13 cellular contexts compared by ENCODE assay signal in the genomic region with DNA sequence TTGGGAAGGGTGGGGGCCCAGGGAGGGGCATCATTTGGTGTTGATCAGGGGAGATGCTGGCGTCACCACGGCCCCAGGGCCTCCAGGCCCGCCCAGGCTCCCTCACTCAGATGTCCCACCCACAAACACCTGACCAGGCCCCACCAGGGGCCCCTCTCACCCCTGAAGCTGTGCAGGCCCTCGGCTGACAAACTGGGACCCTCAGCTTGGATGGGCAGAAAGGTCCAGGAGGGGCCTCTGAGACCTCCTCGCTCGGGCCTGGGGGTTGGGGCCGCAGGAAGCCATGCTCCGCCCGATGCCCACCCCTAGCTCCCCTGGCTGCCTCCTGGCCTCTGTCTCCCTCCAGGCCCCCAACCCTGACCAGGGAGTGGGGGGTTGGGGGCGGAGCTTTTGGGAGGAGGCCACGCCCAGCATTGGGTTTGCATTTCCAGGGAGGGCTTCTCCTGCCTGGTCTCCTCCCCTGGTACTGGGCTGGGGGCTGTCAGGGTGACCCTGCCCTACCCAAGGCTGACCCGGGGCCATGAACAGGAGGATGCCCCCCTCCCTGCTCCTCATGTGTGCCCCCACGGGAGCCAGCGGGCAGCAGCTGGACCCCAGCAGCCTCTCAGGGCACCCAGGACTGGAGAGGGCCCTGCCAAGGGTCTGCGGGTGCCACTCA. TPM values are rescaled to one million over a fixed set of nuclear protein-coding genes. Genes with fewer than 3 reads are reported as not detected.
A peak's percentile ranks its signal among the peaks of the same experiment; 100 is the strongest.
DNase-seq lines count a peak whose midpoint lies in the region; ATAC-seq, FAIRE-seq and TF ChIP-seq lines count a peak whose summit lies in the region.
"Had no signal": no experiment of that assay in that cellular context is flagged by ENCODE, and none has a peak within 500 bp of the region (broad histone marks: within the 10 kb centered on the region; RNA-seq: fewer than 3 reads in every experiment).

No MANE protein-coding gene starts in this region.

- peaks cover 42% of the 10 kb centered on the region for H3K4me1 Mint-ChIP-seq in activated T-cell treated with anti-CD3 and anti-CD28 coated beads, Interleukin-2, amount 50 U/mL, for 24 hours (ENCODE audit: low read depth)
- H3K4me1 Mint-ChIP-seq: neural crest cell had no signal

- H3K4me3 ChIP-seq in colonic mucosa (no peak overlapping the region), upper lobe of right lung (no peak overlapping the region), PC-9 (no peak overlapping the region)

- no peak overlapping the region for H3K4me3 Mint-ChIP-seq in activated T-cell treated with anti-CD3 and anti-CD28 coated beads, Interleukin-2, amount 50 U/mL, for 24 hours
- H3K4me3 Mint-ChIP-seq: neural crest cell had no signal

- no peaks in the 10 kb centered on the region for H3K79me2 ChIP-seq in PC-9 (ENCODE audit: low read depth)

- no peak overlapping the region for H2AFZ ChIP-seq in PC-9

- CTCF ChIA-PET in PC-9 (lab: Charles Lee), result no interaction called here

- peaks cover 15% of the 10 kb centered on the region for H3K36me3 Mint-ChIP-seq in activated T-cell treated with anti-CD3 and anti-CD28 coated beads, Interleukin-2, amount 50 U/mL, for 24 hours (ENCODE audit: low read depth)

- ATAC-seq in upper lobe of right lung, result no peak

- peaks cover 47% of the 10 kb centered on the region for H3K4me1 ChIP-seq in colonic mucosa
- peaks cover 57% of the 10 kb centered on the region for H3K4me1 ChIP-seq in upper lobe of right lung
- no peaks in the 10 kb centered on the region for H3K4me1 ChIP-seq in PC-9 (replicated peaks; ENCODE audit: insufficient read depth)

- H3K36me3 ChIP-seq in colonic mucosa (no peaks in the 10 kb centered on the region), upper lobe of right lung (peaks cover 5% of the 10 kb centered on the region), PC-9 (ENCODE audit: low read depth) (no peaks in the 10 kb centered on the region)

- H3K4me2 ChIP-seq in PC-9, result no peak overlapping the region

- H3K9me3 ChIP-seq in colonic mucosa, result no peaks in the 10 kb centered on the region
- no peaks in the 10 kb centered on the region for H3K9me3 ChIP-seq in upper lobe of right lung
- H3K9me3 ChIP-seq in PC-9 (ENCODE audit: insufficient read depth, low read depth), result no peaks in the 10 kb centered on the region

- no TSS peak for BruUV-seq in PC-9 (replicated peaks; lab: Mats Ljungman, UMichigan)

- no peaks in the 10 kb centered on the region for H3F3A ChIP-seq in PC-9 (ENCODE audit: insufficient read depth, low read depth)

- no peaks in the 10 kb centered on the region for H3K27me3 Mint-ChIP-seq in activated T-cell treated with anti-CD3 and anti-CD28 coated beads, Interleukin-2, amount 50 U/mL, for 24 hours

- H3K9me2 ChIP-seq in PC-9 (ENCODE audit: insufficient read depth), result no peaks in the 10 kb centered on the region

- intact Hi-C loops in colonic mucosa (cut with DNase I) (loop anchor here (5.0 kb wide), 1 partner anchor 37 kb away; no protein-coding TSS in a partner anchor), upper lobe of right lung (cut with DNase I) (no loop called here), PC-9 (cut with micrococcal nuclease; ENCODE audit: unreplicated experiment) (no loop called here)

- no peak for TF ChIP-seq CTCF in colonic mucosa (IDR thresholded peaks at IDR 0.05)
- no peak for TF ChIP-seq CTCF in upper lobe of right lung (IDR thresholded peaks at IDR 0.05)
- no peak for TF ChIP-seq CTCF in PC-9 (conservative IDR thresholded peaks at IDR 0.05)

- H3K9ac ChIP-seq in colonic mucosa (ENCODE audit: low read depth in 2 of 2, low read length in 2 of 2), result peak overlapping the region; percentile 62 to 68

- H3K27ac ChIP-seq in colonic mucosa, result peak overlapping the region; percentile 59
- H3K27ac ChIP-seq in upper lobe of right lung, result no peak overlapping the region
- no peak overlapping the region for H3K27ac ChIP-seq in PC-9

- peak; percentile 29 for DNase-seq in activated T-cell treated with anti-CD3 and anti-CD28 coated beads, Interleukin-2, amount 50 U/mL, for 24 hours
- DNase-seq in activated T-cell treated with anti-CD3 and anti-CD28 coated beads for 4 hours (no peak), colonic mucosa (peak; percentile 26), mesenteric fat pad (ENCODE audit: low spot score) (peak; percentile 88), upper lobe of right lung (peak; percentile 54), urothelium cell line (ENCODE audit: low spot score) (no peak), PC-9 (no peak), AML-193 (lab: John Stamatoyannopoulos, UW) (no peak)
- DNase-seq: NCI-H345, substantia nigra had no signal

- H4K20me1 ChIP-seq in PC-9 (ENCODE audit: insufficient read depth), result no peaks in the 10 kb centered on the region; the same call in 1 of the 2 replicates

- H3K27ac Mint-ChIP-seq in activated T-cell treated with anti-CD3 and anti-CD28 coated beads, Interleukin-2, amount 50 U/mL, for 24 hours, result no peak overlapping the region

- H3K9me3 Mint-ChIP-seq in activated T-cell treated with anti-CD3 and anti-CD28 coated beads, Interleukin-2, amount 50 U/mL, for 24 hours, result no peaks in the 10 kb centered on the region
- H3K9me3 Mint-ChIP-seq: neural crest cell had no signal

- no peaks in the 10 kb centered on the region for H3K27me3 ChIP-seq in colonic mucosa
- H3K27me3 ChIP-seq in upper lobe of right lung, result no peaks in the 10 kb centered on the region
- H3K27me3 ChIP-seq in PC-9 (ENCODE audit: insufficient read depth, low read depth), result no peaks in the 10 kb centered on the region

- POLR2A ChIA-PET in PC-9 (lab: Charles Lee; ENCODE audit: unreplicated experiment), result interaction anchor here (0.5 kb wide), 1 partner anchor 25 kb away, joined by 3 read pairs; no protein-coding TSS in a partner anchor

- no peak for FAIRE-seq in urothelium cell line (lab: Jason Lieb, UNC)
- FAIRE-seq: D721Med, endothelial cell of umbilical vein had no signal

RNA-seq across cellular contexts. Expression of a gene that starts 33.4 kb away (rescaled TPM):
- total RNA-seq in colonic mucosa (10 to 100 TPM; 22.0 to 22.4 TPM), mesenteric fat pad (27.3 TPM), upper lobe of right lung (43.9 TPM), PC-9 (2021) (2.0 and 3.4 TPM in 2 replicates)
- total RNA-seq: endothelial cell of umbilical vein had no signal

RNA-seq across cellular contexts. Expression of a gene that starts 43.2 kb away (rescaled TPM):
- 100 to 1,000 TPM; 137 to 200 TPM for total RNA-seq in colonic mucosa
- 147 TPM for total RNA-seq in mesenteric fat pad
- total RNA-seq in upper lobe of right lung, result 169 TPM
- 153 and 184 TPM in 2 replicates for total RNA-seq in PC-9 (2021)

Comparison
In these comparisons a context has a peak if more than half of its experiments do, and no peak if none do; other contexts are left out.
1. DNase-seq: peak in activated T-cell treated with anti-CD3 and anti-CD28 coated beads, Interleukin-2, amount 50 U/mL, for 24 hours (single experiment), colonic mucosa (single experiment), mesenteric fat pad (single experiment) and upper lobe of right lung (single experiment); none in activated T-cell treated with anti-CD3 and anti-CD28 coated beads for 4 hours (single experiment), urothelium cell line (single experiment), PC-9 (0 of 2) and AML-193 (0 of 2).